ENCODE assay signal across 16 cellular contexts in the genomic region with DNA sequence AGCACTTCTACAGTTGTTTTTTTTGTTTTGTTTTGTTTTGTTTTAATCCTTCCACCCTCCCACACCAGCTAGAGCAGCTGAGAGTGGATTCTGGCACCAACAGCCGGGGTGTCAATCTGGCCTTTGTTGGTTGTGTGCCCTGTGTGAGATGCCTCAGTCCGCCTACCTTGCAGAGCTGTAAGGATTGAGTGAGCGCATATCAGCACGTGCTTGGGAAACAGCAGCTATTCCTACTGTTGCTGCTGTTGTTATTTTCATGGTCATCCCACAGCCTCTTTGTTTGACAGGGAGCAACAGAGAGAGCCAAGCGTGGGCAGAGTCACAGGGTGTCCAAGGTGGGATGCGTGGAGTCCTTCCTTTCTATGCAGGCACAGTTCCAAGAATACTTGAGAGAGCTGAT. TPM values are rescaled to one million over a fixed set of nuclear protein-coding genes. Genes with fewer than 3 reads are reported as not detected.
DNase-seq lines count a peak whose midpoint lies in the region; ATAC-seq and TF ChIP-seq lines count a peak whose summit lies in the region.
"Had no signal": no experiment of that assay in that cellular context is flagged by ENCODE, and none has a peak within 500 bp of the region (broad histone marks: within the 10 kb centered on the region; RNA-seq: fewer than 3 reads in every experiment).

No MANE protein-coding gene starts in this region.

- peak; percentile 76 for DNase-seq in NCI-H1105 treated with DMSO at 0.1 percent for 48 hours (lab: John Stamatoyannopoulos, UW)
- peak; percentile 66 for DNase-seq in NCI-H345 treated with DMSO at 0.1 percent for 48 hours (lab: John Stamatoyannopoulos, UW; ENCODE audit: unreplicated experiment)
- peak; percentile 85 for DNase-seq in globus pallidus (ENCODE audit: low spot score)
- peak; percentile 42 for DNase-seq in occipital lobe (lab: John Stamatoyannopoulos, UW)
- DNase-seq in A172 (ENCODE audit: low spot score), result no peak
- DNase-seq in foreskin fibroblast, result no peak
- DNase-seq in SKM-1 (lab: John Stamatoyannopoulos, UW; ENCODE audit: unreplicated experiment), result no peak
- DNase-seq: activated naive CD4-positive, alpha-beta T cell treated with anti-CD3 and anti-CD28 coated beads, Interleukin-2, amount 50 U/mL, for 16 hours; DND-41; GOT3; NCI-H748 treated with DMSO at 0.1 percent for 48 hours; stimulated activated CD4-positive, alpha-beta T cell treated with anti-CD3 and anti-CD28 coated beads, Interleukin-12 subunit alpha, Interleukin-12 subunit beta, amount 100 ng/mL, for 4 hours; stomach had no signal

- no peak for TF ChIP-seq CTCF in foreskin fibroblast (IDR thresholded peaks at IDR 0.05; ENCODE audit: low read depth, low read length)

- ATAC-seq in GM21447 (IDR thresholded peaks at IDR 0.05; ENCODE audit: unreplicated experiment), result no peak
- ATAC-seq: activated CD4-positive, CD25-positive, alpha-beta regulatory T cell treated with anti-CD3 and anti-CD28 coated beads, Interleukin-2, amount 50 U/mL, for 24 hours had no signal

- no peak overlapping the region for H3K4me3 ChIP-seq in foreskin fibroblast (ENCODE audit: low read depth in 1 of 2, low read length in 2 of 2)
- H3K4me3 ChIP-seq: BLaER1, stomach had no signal

RNA-seq across cellular contexts. Expression of a gene that starts 50.3 kb away (rescaled TPM):
- total RNA-seq in occipital lobe, result 25.6 TPM
- total RNA-seq in A172 (2014; rRNA removed; shearing (Covaris generic)), result 2.2 and 2.5 TPM in 2 replicates

Comparison
In these comparisons a context has a peak if more than half of its experiments do, and no peak if none do; other contexts are left out.
1. DNase-seq: peak in NCI-H1105 treated with DMSO at 0.1 percent for 48 hours (single experiment), NCI-H345 treated with DMSO at 0.1 percent for 48 hours (single experiment), globus pallidus (single experiment) and occipital lobe (single experiment); none in A172 (single experiment), foreskin fibroblast (0 of 2) and SKM-1 (single experiment).